In genomic region chr7:2209146-2209960, GRCh38 we compare ENCODE assay signal across 9 cellular contexts. TPM values are rescaled to one million over a fixed set of nuclear protein-coding genes. Genes with fewer than 3 reads are reported as not detected.
DNase-seq lines count a peak whose midpoint lies in the region; ATAC-seq and TF ChIP-seq lines count a peak whose summit lies in the region.
"Had no signal": no experiment of that assay in that cellular context is flagged by ENCODE, and none has a peak within 500 bp of the region (broad histone marks: within the 10 kb centered on the region; RNA-seq: fewer than 3 reads in every experiment).

No MANE protein-coding gene starts in this region.

- no peak overlapping the region for H3K27ac Mint-ChIP-seq in CD4-positive, alpha-beta T cell

- 63 to 74% methylated on average over 5 to 21 of the region's 21 CpGs for WGBS in body of pancreas, 2 donors
- WGBS in spleen, 5 donors, result 58 to 71% (median 67%) methylated on average over 13 to 21 of the region's 21 CpGs

- peak; percentile 33 for TF ChIP-seq CTCF in CD4-positive, alpha-beta T cell (IDR thresholded peaks at IDR 0.05)
- TF ChIP-seq CTCF in body of pancreas (IDR thresholded peaks at IDR 0.05), result peak in 6 of 7 experiments; percentile 22 to 52 (median 44)
- TF ChIP-seq CTCF in spleen (IDR thresholded peaks at IDR 0.05 in 8 of 11, conservative IDR thresholded peaks at IDR 0.05 in 3 of 11), result peak; percentile 47 to 88 (median 76)

- CTCF ChIA-PET in CD4-positive, alpha-beta T cell (lab: Charles Lee), result no interaction called here

- H3K36me3 Mint-ChIP-seq in CD4-positive, alpha-beta T cell (ENCODE audit: low read depth), result peaks cover 47% of the 10 kb centered on the region

- peak; percentile 11 to 49 (median 29) for DNase-seq in CD4-positive, alpha-beta T cell
- peak; percentile 93 for DNase-seq in HuH-7.5 (ENCODE audit: low spot score)
- peak; percentile 27 for DNase-seq in SW480 (ENCODE audit: low spot score)
- peak; percentile 40 to 63 (median 46) for DNase-seq in body of pancreas
- DNase-seq in iPS-NIHi11 (ENCODE audit: low spot score), result peak; percentile 93
- peak; percentile 87 for DNase-seq in spleen
- no peak for DNase-seq in HPDE6-E6E7 (ENCODE audit: extremely low spot score)

- H3K27me3 ChIP-seq in CD4-positive, alpha-beta T cell (ENCODE audit: control insufficient read depth, insufficient read depth, low read length), result no peaks in the 10 kb centered on the region
- H3K27me3 ChIP-seq in body of pancreas, result no peaks in the 10 kb centered on the region
- H3K27me3 ChIP-seq in spleen (replicated peaks in 1 of 7), result no peaks in the 10 kb centered on the region

- H3K4me3 ChIP-seq in body of pancreas, result no peak overlapping the region
- no peak overlapping the region for H3K4me3 ChIP-seq in spleen
- H3K4me3 ChIP-seq: SK-N-MC had no signal

- H3K27ac ChIP-seq in CD4-positive, alpha-beta T cell (ENCODE audit: low read depth, low read length), result no peak overlapping the region
- H3K27ac ChIP-seq in body of pancreas, result no peak overlapping the region
- H3K27ac ChIP-seq in spleen, result no peak overlapping the region
- H3K27ac ChIP-seq: SK-N-MC had no signal

- intact Hi-C loops in CD4-positive, alpha-beta T cell (cut with DNase I, micrococcal nuclease), result loop anchor here (1.0 to 10.0 kb wide), 5 partner anchors 315 to 631 kb away; no protein-coding TSS in a partner anchor
- intact Hi-C loops in body of pancreas (cut with DNase I), result loop anchor here (10.0 kb wide), 1 partner anchor 545 kb away; no protein-coding TSS in a partner anchor
- intact Hi-C loops in spleen (cut with DNase I; ENCODE audit: low total_unique reads), result loop anchor here (10.0 kb wide), 1 partner anchor 635 kb away; the partner anchor contains the start of gene PSMG3

- TF ChIP-seq POLR2A in body of pancreas (IDR thresholded peaks at IDR 0.05) (no peak), spleen (IDR thresholded peaks at IDR 0.05) (no peak)

- H3K9me3 ChIP-seq in CD4-positive, alpha-beta T cell (ENCODE audit: control insufficient read depth, low read length), result no peaks in the 10 kb centered on the region
- H3K9me3 ChIP-seq in body of pancreas, result no peaks in the 10 kb centered on the region
- H3K9me3 ChIP-seq in spleen, result no peaks in the 10 kb centered on the region

- H3K36me3 ChIP-seq in body of pancreas (replicated peaks in 1 of 2; ENCODE audit: insufficient read depth in 1 of 2, low read depth in 2 of 2) (peaks cover 0 to 3% of the 10 kb centered on the region in 2 donors), spleen (peaks cover 0 to 89% (median 54%) of the 10 kb centered on the region in 6 donors)

- peak; percentile 61 for ATAC-seq in CD4-positive, alpha-beta T cell (ENCODE audit: poor library complexity)
- ATAC-seq in GM19035 (IDR thresholded peaks at IDR 0.05; ENCODE audit: unreplicated experiment), result peak; percentile 69
- ATAC-seq in body of pancreas, result peak; percentile 33

- H3K4me1 Mint-ChIP-seq in CD4-positive, alpha-beta T cell (ENCODE audit: low read depth), result peaks cover under 1% of the 10 kb centered on the region

- H3K27me3 Mint-ChIP-seq in CD4-positive, alpha-beta T cell, result no peaks in the 10 kb centered on the region

- POLR2A ChIA-PET in CD4-positive, alpha-beta T cell (lab: Charles Lee), result interaction anchor here (0.7 kb wide), 1 partner anchor 118 kb away, joined by 4 read pairs; no protein-coding TSS in a partner anchor

- no peaks in the 10 kb centered on the region for H3K9me3 Mint-ChIP-seq in CD4-positive, alpha-beta T cell

- no peak overlapping the region for H3K4me3 Mint-ChIP-seq in CD4-positive, alpha-beta T cell

- H3K4me1 ChIP-seq in body of pancreas (no peaks in the 10 kb centered on the region), spleen (peaks cover 0 to 16% (median under 1%) of the 10 kb centered on the region in 6 donors)

RNA-seq across cellular contexts. Expression of gene MAD1L1, which starts 23.4 kb away (rescaled TPM):
- 100 to 1,000 TPM; 157 to 160 TPM for total RNA-seq in CD4-positive, alpha-beta T cell
- 10 to 100 TPM; 14.0 to 66.9 TPM for total RNA-seq in body of pancreas
- total RNA-seq in spleen, result 100 to 1,000 TPM in 1 of 7 donors, 10 to 100 TPM in 6; 47.3 to 104 (median 62.0) TPM
- polyA plus RNA-seq in spleen, result 100 to 1,000 TPM in 1 of 3 donors, 10 to 100 TPM in 2; 48.8 to 118 (median 75.0) TPM

RNA-seq across cellular contexts. Expression of gene MRM2, which starts 32.7 kb away (rescaled TPM):
- total RNA-seq in CD4-positive, alpha-beta T cell, result 1 to 10 TPM; 3.6 to 3.7 TPM
- 1 to 10 TPM; 7.6 to 8.8 TPM for total RNA-seq in body of pancreas
- 10 to 100 TPM; 19.0 to 24.7 (median 23.3) TPM for total RNA-seq in spleen
- 10 to 100 TPM; 24.1 to 35.8 (median 27.2) TPM for polyA plus RNA-seq in spleen

RNA-seq across cellular contexts. Expression of gene NUDT1, which starts 32.7 kb away (rescaled TPM):
- 10 to 100 TPM; 12.8 to 13.0 TPM for total RNA-seq in CD4-positive, alpha-beta T cell
- total RNA-seq in body of pancreas, result 10 to 100 TPM in 1 of 2 donors, not detected in 1; 26.2 TPM
- total RNA-seq in spleen, result 10 to 100 TPM; 13.7 to 29.4 (median 20.4) TPM
- polyA plus RNA-seq in spleen, result 10 to 100 TPM; 38.2 to 69.3 (median 42.4) TPM
